8 cellular contexts compared by ENCODE assay signal in genomic region chr11:67316882-67317364, GRCh38. TPM values are rescaled to one million over a fixed set of nuclear protein-coding genes. Genes with fewer than 3 reads are reported as not detected.
A peak's percentile ranks its signal among the peaks of the same experiment; 100 is the strongest.
DNase-seq lines count a peak whose midpoint lies in the region; ATAC-seq and TF ChIP-seq lines count a peak whose summit lies in the region.

No MANE protein-coding gene starts in this region.

- H2AFZ ChIP-seq in neural progenitor cell (replicated peaks): peak overlapping the region; percentile 74

- DNase-seq in GM12865 (ENCODE audit: low read depth) (no peak), SJCRH30 (no peak), neural progenitor cell (ENCODE audit: low spot score) (no peak), retina (no peak), posterior cingulate gyrus (no peak), iPS-NIHi7 (ENCODE audit: extremely low spot score) (no peak)

- H3K36me3 Mint-ChIP-seq in neural progenitor cell: no peaks in the 10 kb centered on the region

- H3K27me3 Mint-ChIP-seq in neural progenitor cell (ENCODE audit: insufficient read depth, low read depth): peaks cover 10% of the 10 kb centered on the region

- peak overlapping the region; percentile 98 for H3K4me3 Mint-ChIP-seq in neural progenitor cell

- no peaks in the 10 kb centered on the region for H3K9me3 ChIP-seq in SJCRH30 (replicated peaks)
- H3K9me3 ChIP-seq in neural progenitor cell (ENCODE audit: low read depth): no peaks in the 10 kb centered on the region

- H3K36me3 ChIP-seq in SJCRH30 (no peaks in the 10 kb centered on the region), neural progenitor cell (no peaks in the 10 kb centered on the region)

- peaks cover 23% of the 10 kb centered on the region for H3K4me1 Mint-ChIP-seq in neural progenitor cell

- no peak overlapping the region for H3K27ac Mint-ChIP-seq in neural progenitor cell

- intact Hi-C loops in posterior cingulate gyrus (cut with DNase I): loop anchor here (1.0 to 5.0 kb wide), 3 partner anchors 51 to 235 kb away; partner anchors contain the start of gene GRK2

- TF ChIP-seq CTCF in GM12865 (IDR thresholded peaks at IDR 0.05; ENCODE audit: insufficient read depth, low read depth, low read length, missing control alignments): no peak
- no peak for TF ChIP-seq CTCF in neural progenitor cell (IDR thresholded peaks at IDR 0.05)

- H3K9ac ChIP-seq in neural progenitor cell: no peak overlapping the region

- no peaks in the 10 kb centered on the region for H3K9me3 Mint-ChIP-seq in neural progenitor cell

- peaks cover 8% of the 10 kb centered on the region for H4K20me1 ChIP-seq in neural progenitor cell (ENCODE audit: low read depth)

- H3K4me2 ChIP-seq in neural progenitor cell: peak overlapping the region; percentile 92

- H3K4me1 ChIP-seq in SJCRH30: peaks cover 4% of the 10 kb centered on the region; the same call in 1 of the 2 replicates
- H3K4me1 ChIP-seq in neural progenitor cell: peaks cover 3% of the 10 kb centered on the region

- peaks cover 8% of the 10 kb centered on the region for H3F3A ChIP-seq in neural progenitor cell (ENCODE audit: low read depth)

- ATAC-seq in HG02642 (IDR thresholded peaks at IDR 0.05; ENCODE audit: poor library complexity, unreplicated experiment): peak; percentile 20
- ATAC-seq in esophagus mucosa: peak; percentile 15

- H3K79me2 ChIP-seq in neural progenitor cell (ENCODE audit: low read depth): no peaks in the 10 kb centered on the region

- H3K27ac ChIP-seq in SJCRH30 (peak overlapping the region; percentile 44), neural progenitor cell (no peak overlapping the region)

- H3K27me3 ChIP-seq in SJCRH30 (no peaks in the 10 kb centered on the region), neural progenitor cell (peaks cover 29% of the 10 kb centered on the region)

- H3K4me3 ChIP-seq in GM12865 (ENCODE audit: low read depth, low read length) (peak overlapping the region; percentile 97), SJCRH30 (peak overlapping the region; percentile 68), neural progenitor cell (peak overlapping the region; percentile 65)

RNA-seq across cellular contexts. Expression of gene SSH3, which starts 13.6 kb away (rescaled TPM):
- total RNA-seq in SJCRH30 (2014; rRNA removed; shearing (Covaris generic)): 2.5 TPM in 2 replicates
- total RNA-seq in esophagus mucosa (78.4 TPM), neural progenitor cell (ENCODE audit: low replicate concordance) (1.4 and 7.1 TPM in 2 replicates)

RNA-seq across cellular contexts. Expression of gene ANKRD13D, which starts 27.8 kb away (rescaled TPM):
- total RNA-seq in SJCRH30 (2014; rRNA removed; shearing (Covaris generic)): 15.3 and 19.9 TPM in 2 replicates
- 45.2 TPM for total RNA-seq in esophagus mucosa
- total RNA-seq in neural progenitor cell (ENCODE audit: low replicate concordance): 21.0 and 29.2 TPM in 2 replicates

RNA-seq across cellular contexts. Expression of gene POLD4, which starts 36.4 kb away (rescaled TPM):
- total RNA-seq in SJCRH30 (2014; rRNA removed; shearing (Covaris generic)): 35.4 and 37.5 TPM in 2 replicates
- total RNA-seq in esophagus mucosa: 61.7 TPM
- 1.1 and 17.8 TPM in 2 replicates for total RNA-seq in neural progenitor cell (ENCODE audit: low replicate concordance)

RNA-seq across cellular contexts. Expression of gene GRK2, which starts 50.6 kb away (rescaled TPM):
- total RNA-seq in SJCRH30 (2014; rRNA removed; shearing (Covaris generic)): 45.2 and 49.7 TPM in 2 replicates
- 61.6 TPM for total RNA-seq in esophagus mucosa
- 30.0 and 54.4 TPM in 2 replicates for total RNA-seq in neural progenitor cell (ENCODE audit: low replicate concordance)

RNA-seq across cellular contexts. Expression of gene CLCF1, which starts 56.5 kb away (rescaled TPM):
- total RNA-seq in SJCRH30 (2014; rRNA removed; shearing (Covaris generic)): 5.2 and 6.1 TPM in 2 replicates
- 1.6 TPM for total RNA-seq in esophagus mucosa
- total RNA-seq in neural progenitor cell (ENCODE audit: low replicate concordance): 2.0 and 3.7 TPM in 2 replicates
